ENCODE assay signal across 20 cellular contexts in the genomic region with DNA sequence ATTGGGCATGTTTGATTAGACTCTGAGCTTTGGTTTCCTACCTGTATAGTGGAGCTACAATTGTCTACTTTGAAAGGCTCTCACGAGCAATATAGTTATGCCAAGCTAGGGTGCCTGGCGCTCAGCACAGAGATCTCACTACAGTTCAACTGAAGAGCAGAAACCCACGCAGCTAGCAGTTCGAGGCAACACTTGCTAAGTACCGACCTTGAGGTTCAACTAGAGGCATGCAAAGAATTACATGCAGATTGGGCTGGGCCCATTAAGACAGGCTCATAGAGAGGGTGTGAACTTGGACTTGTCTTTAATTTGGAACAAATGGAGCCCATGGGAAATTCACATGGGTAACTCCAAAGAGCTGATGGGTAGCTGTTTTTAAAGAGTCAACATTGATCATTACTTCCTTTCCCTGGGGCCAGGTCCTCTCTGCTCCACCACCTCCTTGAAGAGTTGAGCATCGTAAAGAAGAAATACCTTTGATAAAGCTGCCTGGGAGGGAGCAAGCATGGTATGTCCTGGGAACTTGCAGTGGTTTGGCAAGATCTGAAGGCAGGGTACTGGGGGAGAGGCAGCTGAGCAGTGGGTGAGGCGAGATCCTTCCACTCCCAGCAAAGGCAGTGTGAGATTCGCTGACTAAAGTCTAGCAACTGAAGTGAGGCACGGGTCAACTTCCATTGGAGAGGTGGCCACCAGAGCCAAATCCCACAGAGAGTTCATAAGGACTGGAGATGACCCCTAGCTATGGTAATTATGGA. TPM values are rescaled to one million over a fixed set of nuclear protein-coding genes. Genes with fewer than 3 reads are reported as not detected.
DNase-seq lines count a peak whose midpoint lies in the region; ATAC-seq and TF ChIP-seq lines count a peak whose summit lies in the region.
"Had no signal": no experiment of that assay in that cellular context is flagged by ENCODE, and none has a peak within 500 bp of the region (broad histone marks: within the 10 kb centered on the region; RNA-seq: fewer than 3 reads in every experiment).

No MANE protein-coding gene starts in this region.

- no peak overlapping the region for H3K4me3 ChIP-seq in left ventricle myocardium inferior
- H3K4me3 ChIP-seq in HEK293 (ENCODE audit: low read depth, low read length) = no peak overlapping the region
- H3K4me3 ChIP-seq: A549, SJSA1 had no signal

- H3K4me1 ChIP-seq in left ventricle myocardium inferior (peaks cover 26% of the 10 kb centered on the region), HEK293 (ENCODE audit: control insufficient read depth, insufficient read depth, low read length) (no peaks in the 10 kb centered on the region)
- H3K4me1 ChIP-seq: A549 had no signal

- H3K36me3 ChIP-seq in left ventricle myocardium inferior = peaks cover 25% of the 10 kb centered on the region
- H3K36me3 ChIP-seq in HEK293 (ENCODE audit: control insufficient read depth in 2 of 2, insufficient read depth in 1 of 2, low read length in 2 of 2) = peaks cover 0 to 5% of the 10 kb centered on the region in 2 experiments; a peak in 1 of 3 replicates
- H3K36me3 ChIP-seq: SJSA1 had no signal

- POLR2A ChIA-PET in HEK293 (lab: Yijun Ruan, JAX) = no interaction called here

- no peak for ATAC-seq in Right ventricle myocardium inferior
- peak; percentile 8 for ATAC-seq in left lobe of liver
- ATAC-seq in sciatic nerve = peak; percentile 40
- ATAC-seq: A549 had no signal

- CTCF ChIA-PET in HEK293 (lab: Yijun Ruan, JAX) = interaction anchor here (0.6 to 1.6 kb wide), 2 partner anchors 14 to 126 kb away, joined by 3 to 11 read pairs; no protein-coding TSS in a partner anchor

- H3K9me3 ChIP-seq in left ventricle myocardium inferior (replicated peaks) (no peaks in the 10 kb centered on the region), HEK293 (ENCODE audit: control insufficient read depth, insufficient read depth, low read depth, low read length) (no peaks in the 10 kb centered on the region)
- H3K9me3 ChIP-seq: A549, SJSA1 had no signal

- TF ChIP-seq CTCF in left ventricle myocardium inferior (IDR thresholded peaks at IDR 0.05; ENCODE audit: borderline replicate concordance) = no peak
- no peak for TF ChIP-seq CTCF in HEK293 (tag by site-specific recombination; IDR thresholded peaks at IDR 0.05)

- intact Hi-C loops in left ventricle myocardium inferior (cut with micrococcal nuclease) (no loop called here), Right ventricle myocardium inferior (cut with DNase I) (loop anchor here (2.0 kb wide), 1 partner anchor 125 kb away; no protein-coding TSS in a partner anchor), sciatic nerve (cut with DNase I) (loop anchor here (10.0 kb wide), 1 partner anchor 125 kb away; no protein-coding TSS in a partner anchor)

- no peaks in the 10 kb centered on the region for H3K27me3 ChIP-seq in left ventricle myocardium inferior (ENCODE audit: low read depth)
- H3K27me3 ChIP-seq: SJSA1 had no signal

- no peak for DNase-seq in left ventricle myocardium inferior
- DNase-seq in Right ventricle myocardium inferior (ENCODE audit: missing footprints) = no peak
- no peak for DNase-seq in left lobe of liver (ENCODE audit: low spot score)
- no peak for DNase-seq in sciatic nerve (ENCODE audit: low spot score)
- DNase-seq in DMS 273 (lab: John Stamatoyannopoulos, UW; ENCODE audit: unreplicated experiment) = no peak
- no peak for DNase-seq in NCI-H1105 treated with DMSO at 0.1 percent for 48 hours (lab: John Stamatoyannopoulos, UW)
- no peak for DNase-seq in NCI-H128 (lab: John Stamatoyannopoulos, UW; ENCODE audit: unreplicated experiment)
- DNase-seq: Calu3; CD4-positive, alpha-beta memory T cell; GOT3; KG1; NCI-H1417 treated with DMSO at 0.1 percent for 48 hours; NCI-H187 treated with DMSO at 0.1 percent for 48 hours; NCI-H226; NCI-H524; NCI-H82 had no signal

- peak overlapping the region; percentile 1 for H3K27ac ChIP-seq in left ventricle myocardium inferior (replicated peaks)
- no peak overlapping the region for H3K27ac ChIP-seq in HEK293 (ENCODE audit: extremely low read depth, low read depth, low read length)
- H3K27ac ChIP-seq: A549, RWPE1, SJSA1 had no signal

TF ChIP-seq in HEK293, 187 proteins besides CTCF, POLR2A, EP300 and RAD21:
- TF ChIP-seq, protein P1, sequence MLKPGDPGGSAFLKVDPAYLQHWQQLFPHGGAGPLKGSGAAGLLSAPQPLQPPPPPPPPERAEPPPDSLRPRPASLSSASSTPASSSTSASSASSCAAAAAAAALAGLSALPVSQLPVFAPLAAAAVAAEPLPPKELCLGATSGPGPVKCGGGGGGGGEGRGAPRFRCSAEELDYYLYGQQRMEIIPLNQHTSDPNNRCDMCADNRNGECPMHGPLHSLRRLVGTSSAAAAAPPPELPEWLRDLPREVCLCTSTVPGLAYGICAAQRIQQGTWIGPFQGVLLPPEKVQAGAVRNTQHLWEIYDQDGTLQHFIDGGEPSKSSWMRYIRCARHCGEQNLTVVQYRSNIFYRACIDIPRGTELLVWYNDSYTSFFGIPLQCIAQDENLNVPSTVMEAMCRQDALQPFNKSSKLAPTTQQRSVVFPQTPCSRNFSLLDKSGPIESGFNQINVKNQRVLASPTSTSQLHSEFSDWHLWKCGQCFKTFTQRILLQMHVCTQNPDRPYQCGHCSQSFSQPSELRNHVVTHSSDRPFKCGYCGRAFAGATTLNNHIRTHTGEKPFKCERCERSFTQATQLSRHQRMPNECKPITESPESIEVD (tag by site-specific recombination; IDR thresholded peaks at IDR 0.05) = no peak
- TF ChIP-seq, protein P2, sequence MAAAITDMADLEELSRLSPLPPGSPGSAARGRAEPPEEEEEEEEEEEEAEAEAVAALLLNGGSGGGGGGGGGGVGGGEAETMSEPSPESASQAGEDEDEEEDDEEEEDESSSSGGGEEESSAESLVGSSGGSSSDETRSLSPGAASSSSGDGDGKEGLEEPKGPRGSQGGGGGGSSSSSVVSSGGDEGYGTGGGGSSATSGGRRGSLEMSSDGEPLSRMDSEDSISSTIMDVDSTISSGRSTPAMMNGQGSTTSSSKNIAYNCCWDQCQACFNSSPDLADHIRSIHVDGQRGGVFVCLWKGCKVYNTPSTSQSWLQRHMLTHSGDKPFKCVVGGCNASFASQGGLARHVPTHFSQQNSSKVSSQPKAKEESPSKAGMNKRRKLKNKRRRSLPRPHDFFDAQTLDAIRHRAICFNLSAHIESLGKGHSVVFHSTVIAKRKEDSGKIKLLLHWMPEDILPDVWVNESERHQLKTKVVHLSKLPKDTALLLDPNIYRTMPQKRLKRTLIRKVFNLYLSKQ (tag by site-specific recombination; IDR thresholded peaks at IDR 0.05; ENCODE audit: borderline replicate concordance) = no peak
- 0 out of 2 replicates have a peak, but pooled peaks have one; percentile 16 for TF ChIP-seq GLIS1 (tag by site-specific recombination; IDR thresholded peaks at IDR 0.05)

RNA-seq across cellular contexts. Expression of a gene that starts 25.5 kb away (rescaled TPM):
- total RNA-seq in left ventricle myocardium inferior (7.0 TPM), Right ventricle myocardium inferior (5.7 TPM), left lobe of liver (1.3 TPM), sciatic nerve (144 TPM)

Comparison
In these comparisons a context has a peak if more than half of its experiments do, and no peak if none do; other contexts are left out.
1. RNA of a gene that starts 25.5 kb away (total RNA-seq): 144 TPM in sciatic nerve (single experiment); 7.0 TPM in left ventricle myocardium inferior (single experiment), 5.7 TPM in Right ventricle myocardium inferior (single experiment) and 1.3 TPM in left lobe of liver (single experiment); every median in the first group is over 10 times any median in the second.